1 cellular context compared by ENCODE assay signal in the genomic region with DNA sequence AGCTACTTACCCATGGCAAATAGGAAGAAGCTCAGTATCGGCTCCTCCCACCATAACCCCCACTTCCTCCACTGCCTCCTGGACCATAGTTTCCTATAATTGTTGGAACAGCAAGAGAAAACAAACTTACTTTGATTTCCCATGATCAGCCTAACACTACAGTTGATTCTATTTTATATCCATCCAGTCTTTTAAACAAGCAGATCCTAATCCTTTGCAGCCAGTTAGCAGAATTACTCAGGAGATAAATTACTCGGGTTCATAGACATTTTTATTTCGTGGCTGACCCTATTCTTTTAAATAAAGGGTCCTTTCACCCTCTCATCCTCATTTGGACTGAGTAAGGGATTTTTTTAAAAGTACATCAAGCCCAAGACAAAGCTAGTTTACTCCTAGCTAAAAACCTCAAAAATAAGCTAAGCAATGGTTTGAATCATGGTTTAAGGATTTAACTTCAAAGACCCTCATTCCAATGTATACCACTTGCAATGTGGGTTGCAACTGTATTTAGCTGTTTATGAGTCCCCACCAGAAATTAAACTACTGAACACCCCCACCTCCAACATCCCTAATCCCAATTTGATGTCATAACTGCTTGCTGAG.
TF ChIP-seq lines count a peak whose summit lies in the region.

No MANE protein-coding gene starts in this region.

TF ChIP-seq in WTC11, 78 proteins besides CTCF, POLR2A, EP300 and RAD21 (continued from another document):
- TF ChIP-seq, protein P1, sequence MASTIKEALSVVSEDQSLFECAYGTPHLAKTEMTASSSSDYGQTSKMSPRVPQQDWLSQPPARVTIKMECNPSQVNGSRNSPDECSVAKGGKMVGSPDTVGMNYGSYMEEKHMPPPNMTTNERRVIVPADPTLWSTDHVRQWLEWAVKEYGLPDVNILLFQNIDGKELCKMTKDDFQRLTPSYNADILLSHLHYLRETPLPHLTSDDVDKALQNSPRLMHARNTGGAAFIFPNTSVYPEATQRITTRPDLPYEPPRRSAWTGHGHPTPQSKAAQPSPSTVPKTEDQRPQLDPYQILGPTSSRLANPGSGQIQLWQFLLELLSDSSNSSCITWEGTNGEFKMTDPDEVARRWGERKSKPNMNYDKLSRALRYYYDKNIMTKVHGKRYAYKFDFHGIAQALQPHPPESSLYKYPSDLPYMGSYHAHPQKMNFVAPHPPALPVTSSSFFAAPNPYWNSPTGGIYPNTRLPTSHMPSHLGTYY (CRISPR knock-in tag; IDR thresholded peaks at IDR 0.05), result peak; percentile 51; the same call in 1 of the 2 replicates
- TF ChIP-seq, protein P2, sequence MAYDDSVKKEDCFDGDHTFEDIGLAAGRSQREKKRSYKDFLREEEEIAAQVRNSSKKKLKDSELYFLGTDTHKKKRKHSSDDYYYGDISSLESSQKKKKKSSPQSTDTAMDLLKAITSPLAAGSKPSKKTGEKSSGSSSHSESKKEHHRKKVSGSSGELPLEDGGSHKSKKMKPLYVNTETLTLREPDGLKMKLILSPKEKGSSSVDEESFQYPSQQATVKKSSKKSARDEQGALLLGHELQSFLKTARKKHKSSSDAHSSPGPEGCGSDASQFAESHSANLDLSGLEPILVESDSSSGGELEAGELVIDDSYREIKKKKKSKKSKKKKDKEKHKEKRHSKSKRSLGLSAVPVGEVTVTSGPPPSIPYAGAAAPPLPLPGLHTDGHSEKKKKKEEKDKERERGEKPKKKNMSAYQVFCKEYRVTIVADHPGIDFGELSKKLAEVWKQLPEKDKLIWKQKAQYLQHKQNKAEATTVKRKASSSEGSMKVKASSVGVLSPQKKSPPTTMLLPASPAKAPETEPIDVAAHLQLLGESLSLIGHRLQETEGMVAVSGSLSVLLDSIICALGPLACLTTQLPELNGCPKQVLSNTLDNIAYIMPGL (CRISPR knock-in tag; IDR thresholded peaks at IDR 0.05), result no peak
- no peak for TF ChIP-seq NR1H2 (CRISPR knock-in tag; IDR thresholded peaks at IDR 0.05)
- peak; percentile 76 for TF ChIP-seq EMX1 (CRISPR knock-in tag; IDR thresholded peaks at IDR 0.05)
- TF ChIP-seq PRRX2 (CRISPR knock-in tag; IDR thresholded peaks at IDR 0.05), result peak; percentile 67
- TF ChIP-seq, protein P3, sequence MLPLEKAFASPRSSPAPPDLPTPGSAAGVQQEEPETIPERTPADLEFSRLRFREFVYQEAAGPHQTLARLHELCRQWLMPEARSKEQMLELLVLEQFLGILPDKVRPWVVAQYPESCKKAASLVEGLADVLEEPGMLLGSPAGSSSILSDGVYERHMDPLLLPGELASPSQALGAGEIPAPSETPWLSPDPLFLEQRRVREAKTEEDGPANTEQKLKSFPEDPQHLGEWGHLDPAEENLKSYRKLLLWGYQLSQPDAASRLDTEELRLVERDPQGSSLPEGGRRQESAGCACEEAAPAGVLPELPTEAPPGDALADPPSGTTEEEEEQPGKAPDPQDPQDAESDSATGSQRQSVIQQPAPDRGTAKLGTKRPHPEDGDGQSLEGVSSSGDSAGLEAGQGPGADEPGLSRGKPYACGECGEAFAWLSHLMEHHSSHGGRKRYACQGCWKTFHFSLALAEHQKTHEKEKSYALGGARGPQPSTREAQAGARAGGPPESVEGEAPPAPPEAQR (CRISPR knock-in tag; IDR thresholded peaks at IDR 0.05), result no peak
- TF ChIP-seq, protein P4, sequence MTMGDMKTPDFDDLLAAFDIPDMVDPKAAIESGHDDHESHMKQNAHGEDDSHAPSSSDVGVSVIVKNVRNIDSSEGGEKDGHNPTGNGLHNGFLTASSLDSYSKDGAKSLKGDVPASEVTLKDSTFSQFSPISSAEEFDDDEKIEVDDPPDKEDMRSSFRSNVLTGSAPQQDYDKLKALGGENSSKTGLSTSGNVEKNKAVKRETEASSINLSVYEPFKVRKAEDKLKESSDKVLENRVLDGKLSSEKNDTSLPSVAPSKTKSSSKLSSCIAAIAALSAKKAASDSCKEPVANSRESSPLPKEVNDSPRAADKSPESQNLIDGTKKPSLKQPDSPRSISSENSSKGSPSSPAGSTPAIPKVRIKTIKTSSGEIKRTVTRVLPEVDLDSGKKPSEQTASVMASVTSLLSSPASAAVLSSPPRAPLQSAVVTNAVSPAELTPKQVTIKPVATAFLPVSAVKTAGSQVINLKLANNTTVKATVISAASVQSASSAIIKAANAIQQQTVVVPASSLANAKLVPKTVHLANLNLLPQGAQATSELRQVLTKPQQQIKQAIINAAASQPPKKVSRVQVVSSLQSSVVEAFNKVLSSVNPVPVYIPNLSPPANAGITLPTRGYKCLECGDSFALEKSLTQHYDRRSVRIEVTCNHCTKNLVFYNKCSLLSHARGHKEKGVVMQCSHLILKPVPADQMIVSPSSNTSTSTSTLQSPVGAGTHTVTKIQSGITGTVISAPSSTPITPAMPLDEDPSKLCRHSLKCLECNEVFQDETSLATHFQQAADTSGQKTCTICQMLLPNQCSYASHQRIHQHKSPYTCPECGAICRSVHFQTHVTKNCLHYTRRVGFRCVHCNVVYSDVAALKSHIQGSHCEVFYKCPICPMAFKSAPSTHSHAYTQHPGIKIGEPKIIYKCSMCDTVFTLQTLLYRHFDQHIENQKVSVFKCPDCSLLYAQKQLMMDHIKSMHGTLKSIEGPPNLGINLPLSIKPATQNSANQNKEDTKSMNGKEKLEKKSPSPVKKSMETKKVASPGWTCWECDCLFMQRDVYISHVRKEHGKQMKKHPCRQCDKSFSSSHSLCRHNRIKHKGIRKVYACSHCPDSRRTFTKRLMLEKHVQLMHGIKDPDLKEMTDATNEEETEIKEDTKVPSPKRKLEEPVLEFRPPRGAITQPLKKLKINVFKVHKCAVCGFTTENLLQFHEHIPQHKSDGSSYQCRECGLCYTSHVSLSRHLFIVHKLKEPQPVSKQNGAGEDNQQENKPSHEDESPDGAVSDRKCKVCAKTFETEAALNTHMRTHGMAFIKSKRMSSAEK (CRISPR knock-in tag; IDR thresholded peaks at IDR 0.05; ENCODE audit: borderline replicate concordance), result peak; percentile 48; the same call in 1 of the 2 replicates
- peak; percentile 11 for TF ChIP-seq ZNF671 (CRISPR knock-in tag; IDR thresholded peaks at IDR 0.05)
- peak; percentile 69; the same call in 1 of the 2 replicates for TF ChIP-seq ZNF416 (CRISPR knock-in tag; IDR thresholded peaks at IDR 0.05)
